1 cellular context compared by ENCODE assay signal in genomic region chr19:1354496-1355257, GRCh38.
TF ChIP-seq lines count a peak whose summit lies in the region.

No MANE protein-coding gene starts in this region.

TF ChIP-seq in HepG2, 621 proteins besides CTCF, POLR2A, EP300 and RAD21 (continued from another document and continues in another):
- TF ChIP-seq ATF2 (CRISPR knock-in tag; IDR thresholded peaks at IDR 0.05): no peak
- TF ChIP-seq ZBTB14 (CRISPR knock-in tag; IDR thresholded peaks at IDR 0.05): peak; percentile 66
- TF ChIP-seq ZNF446 (CRISPR knock-in tag; IDR thresholded peaks at IDR 0.05): 0 out of 2 replicates have a peak, but pooled peaks have one; percentile 71
- TF ChIP-seq NR2F2 (IDR thresholded peaks at IDR 0.05; ENCODE audit: borderline replicate concordance, low read depth): no peak
- peak; percentile 69 for TF ChIP-seq YEATS2 (CRISPR knock-in tag; IDR thresholded peaks at IDR 0.05; ENCODE audit: borderline replicate concordance)
- no peak for TF ChIP-seq PRMT3 (CRISPR knock-in tag; IDR thresholded peaks at IDR 0.05; ENCODE audit: borderline replicate concordance, low read depth)
- 0 out of 2 replicates have a peak, but pooled peaks have one; percentile 33 for TF ChIP-seq TEF (CRISPR knock-in tag; IDR thresholded peaks at IDR 0.05)
- peak; percentile 65 for TF ChIP-seq DRAP1 (CRISPR knock-in tag; IDR thresholded peaks at IDR 0.05)
- TF ChIP-seq ZNF10 (CRISPR knock-in tag; IDR thresholded peaks at IDR 0.05; ENCODE audit: borderline replicate concordance, low read depth): no peak
- no peak for TF ChIP-seq DZIP1 (CRISPR knock-in tag; IDR thresholded peaks at IDR 0.05)
- TF ChIP-seq MAX (IDR thresholded peaks at IDR 0.05): peak; percentile 65
- TF ChIP-seq ZNF616 (CRISPR knock-in tag; IDR thresholded peaks at IDR 0.05; ENCODE audit: low read depth): peak; percentile 45; the same call in 1 of the 2 replicates
- TF ChIP-seq PRDM10 (CRISPR knock-in tag; IDR thresholded peaks at IDR 0.05; ENCODE audit: low read depth): no peak
- TF ChIP-seq ZNF280D (CRISPR knock-in tag; IDR thresholded peaks at IDR 0.05): no peak
- TF ChIP-seq ZNF503 (CRISPR knock-in tag; IDR thresholded peaks at IDR 0.05): 0 out of 2 replicates have a peak, but pooled peaks have one; percentile 28
- no peak for TF ChIP-seq ZSCAN29 (CRISPR knock-in tag; conservative IDR thresholded peaks at IDR 0.05)
- TF ChIP-seq MEF2D (CRISPR knock-in tag; IDR thresholded peaks at IDR 0.05): no peak
- no peak for TF ChIP-seq ZNF121 (CRISPR knock-in tag; IDR thresholded peaks at IDR 0.05)
- TF ChIP-seq ZNF780A (CRISPR knock-in tag; IDR thresholded peaks at IDR 0.05): no peak
- no peak for TF ChIP-seq TMF1 (CRISPR knock-in tag; IDR thresholded peaks at IDR 0.05; ENCODE audit: low read depth)
- no peak for TF ChIP-seq CENPT (CRISPR knock-in tag; IDR thresholded peaks at IDR 0.05; ENCODE audit: low read depth)
- TF ChIP-seq KDM5B (CRISPR knock-in tag; IDR thresholded peaks at IDR 0.05; ENCODE audit: borderline replicate concordance): peak; percentile 54; the same call in 1 of the 2 replicates
- no peak for TF ChIP-seq AHR (CRISPR knock-in tag; IDR thresholded peaks at IDR 0.05)
- no peak for TF ChIP-seq SMARCC2 (IDR thresholded peaks at IDR 0.05)
- no peak for TF ChIP-seq ZBTB42 (CRISPR knock-in tag; IDR thresholded peaks at IDR 0.05)
- no peak for TF ChIP-seq STAT6 (CRISPR knock-in tag; IDR thresholded peaks at IDR 0.05; ENCODE audit: borderline replicate concordance)
- peak; percentile 83 for TF ChIP-seq NKX3-1 (CRISPR knock-in tag; IDR thresholded peaks at IDR 0.05)
- TF ChIP-seq RXRA (CRISPR knock-in tag; IDR thresholded peaks at IDR 0.05): 0 out of 2 replicates have a peak, but pooled peaks have one; percentile 20
- no peak for TF ChIP-seq ZMAT3 (CRISPR knock-in tag; conservative IDR thresholded peaks at IDR 0.05)
- TF ChIP-seq LBX2 (CRISPR knock-in tag; IDR thresholded peaks at IDR 0.05; ENCODE audit: borderline replicate concordance): no peak
- TF ChIP-seq ATF7-NPFF (CRISPR knock-in tag; IDR thresholded peaks at IDR 0.05; ENCODE audit: low read depth): peak; percentile 90
- TF ChIP-seq ZEB1 (IDR thresholded peaks at IDR 0.05; ENCODE audit: insufficient replicate concordance, low read depth): no peak
- no peak for TF ChIP-seq HCFC1 (IDR thresholded peaks at IDR 0.05; ENCODE audit: low read depth, low read length)
- no peak for TF ChIP-seq ZMAT5 (CRISPR knock-in tag; IDR thresholded peaks at IDR 0.05; ENCODE audit: borderline replicate concordance, low read depth)
- TF ChIP-seq REL (CRISPR knock-in tag; conservative IDR thresholded peaks at IDR 0.05): no peak; the same call in 1 of the 2 replicates
- TF ChIP-seq NCOA5 (CRISPR knock-in tag; IDR thresholded peaks at IDR 0.05): no peak
- TF ChIP-seq ZBTB26 (CRISPR knock-in tag; IDR thresholded peaks at IDR 0.05; ENCODE audit: borderline replicate concordance): peak; percentile 53; the same call in 1 of the 2 replicates
- peak; percentile 52; the same call in 1 of the 2 replicates for TF ChIP-seq ZNF501 (CRISPR knock-in tag; IDR thresholded peaks at IDR 0.05)
